Comparison of ENCODE assay signal across 1 cellular context in genomic region chr3:112407214-112407887, GRCh38.
TF ChIP-seq lines count a peak whose summit lies in the region.

No MANE protein-coding gene starts in this region.

TF ChIP-seq in GM12878, 131 proteins besides CTCF, POLR2A, EP300 and RAD21 (continued from another document and continues in another):
- TF ChIP-seq SKIL (IDR thresholded peaks at IDR 0.05; ENCODE audit: low read depth, poor library complexity, severe bottlenecking) = peak; percentile 62
- TF ChIP-seq NR2F1 (conservative IDR thresholded peaks at IDR 0.05) = no peak
- peak; percentile 22 for TF ChIP-seq JUNB (IDR thresholded peaks at IDR 0.05)
- TF ChIP-seq ZZZ3 (IDR thresholded peaks at IDR 0.05; ENCODE audit: control insufficient read depth, insufficient read length, low read depth) = no peak
- TF ChIP-seq ZNF217 (IDR thresholded peaks at IDR 0.05) = peak; percentile 49; the same call in 1 of the 2 replicates
- no peak for TF ChIP-seq YBX1 (IDR thresholded peaks at IDR 0.05)
- TF ChIP-seq TARDBP (IDR thresholded peaks at IDR 0.05; ENCODE audit: borderline replicate concordance) = no peak
- no peak for TF ChIP-seq SPI1 (IDR thresholded peaks at IDR 0.05; ENCODE audit: borderline replicate concordance, insufficient read depth, low read depth, low read length)
- no peak for TF ChIP-seq NR2C1 (IDR thresholded peaks at IDR 0.05)
- TF ChIP-seq SREBF1 (IDR thresholded peaks at IDR 0.05; ENCODE audit: low read length) = no peak
- no peak for TF ChIP-seq PAX8 (IDR thresholded peaks at IDR 0.05)
- TF ChIP-seq IKZF2 (IDR thresholded peaks at IDR 0.05) = peak; percentile 53 to 59; a peak in 3 of 4 replicates
- TF ChIP-seq BCL11A (IDR thresholded peaks at IDR 0.05; ENCODE audit: low read depth, low read length) = peak; percentile 51; the same call in 1 of the 2 replicates
- no peak for TF ChIP-seq SMAD1 (IDR thresholded peaks at IDR 0.05; ENCODE audit: low read depth, partially characterized antibody)
- TF ChIP-seq, protein P1, sequence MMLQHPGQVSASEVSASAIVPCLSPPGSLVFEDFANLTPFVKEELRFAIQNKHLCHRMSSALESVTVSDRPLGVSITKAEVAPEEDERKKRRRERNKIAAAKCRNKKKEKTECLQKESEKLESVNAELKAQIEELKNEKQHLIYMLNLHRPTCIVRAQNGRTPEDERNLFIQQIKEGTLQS (IDR thresholded peaks at IDR 0.05; ENCODE audit: borderline replicate concordance, extremely low read depth, low read depth, low read length) = no peak
- 0 out of 2 replicates have a peak, but pooled peaks have one; percentile 9 for TF ChIP-seq CREM (IDR thresholded peaks at IDR 0.05; ENCODE audit: low read depth)
- no peak for TF ChIP-seq YY1 (IDR thresholded peaks at IDR 0.05; ENCODE audit: low read depth, low read length)
- TF ChIP-seq, protein P2, sequence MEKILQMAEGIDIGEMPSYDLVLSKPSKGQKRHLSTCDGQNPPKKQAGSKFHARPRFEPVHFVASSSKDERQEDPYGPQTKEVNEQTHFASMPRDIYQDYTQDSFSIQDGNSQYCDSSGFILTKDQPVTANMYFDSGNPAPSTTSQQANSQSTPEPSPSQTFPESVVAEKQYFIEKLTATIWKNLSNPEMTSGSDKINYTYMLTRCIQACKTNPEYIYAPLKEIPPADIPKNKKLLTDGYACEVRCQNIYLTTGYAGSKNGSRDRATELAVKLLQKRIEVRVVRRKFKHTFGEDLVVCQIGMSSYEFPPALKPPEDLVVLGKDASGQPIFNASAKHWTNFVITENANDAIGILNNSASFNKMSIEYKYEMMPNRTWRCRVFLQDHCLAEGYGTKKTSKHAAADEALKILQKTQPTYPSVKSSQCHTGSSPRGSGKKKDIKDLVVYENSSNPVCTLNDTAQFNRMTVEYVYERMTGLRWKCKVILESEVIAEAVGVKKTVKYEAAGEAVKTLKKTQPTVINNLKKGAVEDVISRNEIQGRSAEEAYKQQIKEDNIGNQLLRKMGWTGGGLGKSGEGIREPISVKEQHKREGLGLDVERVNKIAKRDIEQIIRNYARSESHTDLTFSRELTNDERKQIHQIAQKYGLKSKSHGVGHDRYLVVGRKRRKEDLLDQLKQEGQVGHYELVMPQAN (conservative IDR thresholded peaks at IDR 0.05) = no peak
- TF ChIP-seq JUND (IDR thresholded peaks at IDR 0.05; ENCODE audit: low read depth, low read length) = no peak
- no peak for TF ChIP-seq HCFC1 (IDR thresholded peaks at IDR 0.05; ENCODE audit: low read length)
- TF ChIP-seq TBL1XR1 (IDR thresholded peaks at IDR 0.05; ENCODE audit: low read depth, low read length) = no peak
- TF ChIP-seq MTA2 (IDR thresholded peaks at IDR 0.05; ENCODE audit: low read depth) = peak; percentile 81
- 0 out of 2 replicates have a peak, but pooled peaks have one; percentile 79 for TF ChIP-seq ZNF687 (IDR thresholded peaks at IDR 0.05)
- TF ChIP-seq ZSCAN29 (IDR thresholded peaks at IDR 0.05) = no peak
- no peak for TF ChIP-seq WRNIP1 (IDR thresholded peaks at IDR 0.05; ENCODE audit: borderline replicate concordance, low read depth, low read length)
- TF ChIP-seq POLR2AphosphoS5 (IDR thresholded peaks at IDR 0.05; ENCODE audit: low read length) = no peak
- TF ChIP-seq CHD4 (IDR thresholded peaks at IDR 0.05) = no peak
- TF ChIP-seq RELA (IDR thresholded peaks at IDR 0.05; ENCODE audit: borderline replicate concordance, partially characterized antibody) = peak; percentile 17
- TF ChIP-seq NBN (IDR thresholded peaks at IDR 0.05) = peak; percentile 60; the same call in 1 of the 2 replicates
- TF ChIP-seq PAX5 (IDR thresholded peaks at IDR 0.05; ENCODE audit: borderline replicate concordance, low read depth, low read length) = no peak
- peak; percentile 77 for TF ChIP-seq MEF2B (IDR thresholded peaks at IDR 0.05; ENCODE audit: partially characterized antibody, poor library complexity, severe bottlenecking)
- no peak for TF ChIP-seq E4F1 (IDR thresholded peaks at IDR 0.05; ENCODE audit: borderline replicate concordance, partially characterized antibody)
- TF ChIP-seq CBX5 (IDR thresholded peaks at IDR 0.05; ENCODE audit: low read depth) = 0 out of 2 replicates have a peak, but pooled peaks have one; percentile 17
- TF ChIP-seq EED (IDR thresholded peaks at IDR 0.05; ENCODE audit: low read depth) = peak; percentile 70
- TF ChIP-seq ZNF274 (IDR thresholded peaks at IDR 0.05; ENCODE audit: insufficient read depth, insufficient read length) = no peak
- TF ChIP-seq POU2F2 (IDR thresholded peaks at IDR 0.05; ENCODE audit: borderline replicate concordance, low read depth, low read length) = peak; percentile 40; the same call in 1 of the 3 replicates
- TF ChIP-seq MEF2A (IDR thresholded peaks at IDR 0.05; ENCODE audit: insufficient read depth, low read depth, low read length) = no peak
- TF ChIP-seq CHD1 (IDR thresholded peaks at IDR 0.05; ENCODE audit: low read depth, low read length) = no peak
- TF ChIP-seq ZBED1 (IDR thresholded peaks at IDR 0.05; ENCODE audit: borderline replicate concordance) = peak; percentile 41; the same call in 1 of the 2 replicates
- TF ChIP-seq NRF1 (conservative IDR thresholded peaks at IDR 0.05; ENCODE audit: low read depth, low read length) = no peak
- TF ChIP-seq BHLHE40 (IDR thresholded peaks at IDR 0.05; ENCODE audit: borderline replicate concordance in 1 of 2, low read depth in 2 of 2, low read length in 1 of 2) = peak in 1 of 2 experiments; percentile 35; a peak in 1 of 4 replicates
- TF ChIP-seq, protein P3, sequence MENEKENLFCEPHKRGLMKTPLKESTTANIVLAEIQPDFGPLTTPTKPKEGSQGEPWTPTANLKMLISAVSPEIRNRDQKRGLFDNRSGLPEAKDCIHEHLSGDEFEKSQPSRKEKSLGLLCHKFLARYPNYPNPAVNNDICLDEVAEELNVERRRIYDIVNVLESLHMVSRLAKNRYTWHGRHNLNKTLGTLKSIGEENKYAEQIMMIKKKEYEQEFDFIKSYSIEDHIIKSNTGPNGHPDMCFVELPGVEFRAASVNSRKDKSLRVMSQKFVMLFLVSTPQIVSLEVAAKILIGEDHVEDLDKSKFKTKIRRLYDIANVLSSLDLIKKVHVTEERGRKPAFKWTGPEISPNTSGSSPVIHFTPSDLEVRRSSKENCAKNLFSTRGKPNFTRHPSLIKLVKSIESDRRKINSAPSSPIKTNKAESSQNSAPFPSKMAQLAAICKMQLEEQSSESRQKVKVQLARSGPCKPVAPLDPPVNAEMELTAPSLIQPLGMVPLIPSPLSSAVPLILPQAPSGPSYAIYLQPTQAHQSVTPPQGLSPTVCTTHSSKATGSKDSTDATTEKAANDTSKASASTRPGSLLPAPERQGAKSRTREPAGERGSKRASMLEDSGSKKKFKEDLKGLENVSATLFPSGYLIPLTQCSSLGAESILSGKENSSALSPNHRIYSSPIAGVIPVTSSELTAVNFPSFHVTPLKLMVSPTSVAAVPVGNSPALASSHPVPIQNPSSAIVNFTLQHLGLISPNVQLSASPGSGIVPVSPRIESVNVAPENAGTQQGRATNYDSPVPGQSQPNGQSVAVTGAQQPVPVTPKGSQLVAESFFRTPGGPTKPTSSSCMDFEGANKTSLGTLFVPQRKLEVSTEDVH (IDR thresholded peaks at IDR 0.05; ENCODE audit: low read depth, partially characterized antibody) = no peak
- TF ChIP-seq ZNF622 (IDR thresholded peaks at IDR 0.05) = no peak
- no peak for TF ChIP-seq ZBTB4 (CRISPR knock-in tag; IDR thresholded peaks at IDR 0.05)
- no peak for TF ChIP-seq FOS (IDR thresholded peaks at IDR 0.05; ENCODE audit: borderline replicate concordance, extremely low read depth, insufficient read length)
- TF ChIP-seq NFIC (IDR thresholded peaks at IDR 0.05; ENCODE audit: low read depth, low read length) = peak; percentile 79
- peak; percentile 61 for TF ChIP-seq IKZF1 (conservative IDR thresholded peaks at IDR 0.05)
- TF ChIP-seq CBFB (IDR thresholded peaks at IDR 0.05; ENCODE audit: low read depth) = peak; percentile 63
- TF ChIP-seq POLR2AphosphoS2 (IDR thresholded peaks at IDR 0.05; ENCODE audit: low read depth, low read length) = no peak
- peak; percentile 24; the same call in 1 of the 2 replicates for TF ChIP-seq TCF7 (IDR thresholded peaks at IDR 0.05; ENCODE audit: borderline replicate concordance)
- TF ChIP-seq SMC3 (IDR thresholded peaks at IDR 0.05; ENCODE audit: borderline replicate concordance, low read length) = no peak
- TF ChIP-seq STAT1 (conservative IDR thresholded peaks at IDR 0.05) = no peak
- TF ChIP-seq RUNX3 (IDR thresholded peaks at IDR 0.05; ENCODE audit: low read length) = peak; percentile 88
